11 cellular contexts compared by ENCODE assay signal in the genomic region with DNA sequence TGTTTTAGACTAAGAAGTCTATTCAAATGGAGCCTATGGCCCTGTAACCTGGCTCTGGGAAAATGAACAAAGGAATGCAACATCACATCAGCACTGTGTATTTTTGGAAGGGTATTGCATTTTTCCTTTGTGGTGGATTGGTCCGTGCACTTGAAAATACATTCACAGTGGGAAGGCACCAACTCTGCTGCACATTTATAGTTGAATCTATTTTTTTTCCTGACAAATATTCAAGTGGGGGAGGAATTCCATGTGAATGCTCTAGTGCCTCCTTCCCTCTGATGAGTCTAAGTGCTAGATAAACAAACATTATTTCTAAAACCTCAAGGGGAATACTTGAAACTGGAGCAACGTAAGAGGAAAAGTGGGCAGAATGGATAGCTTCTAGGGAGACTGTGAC.
A peak's percentile ranks its signal among the peaks of the same experiment; 100 is the strongest.
DNase-seq lines count a peak whose midpoint lies in the region; ATAC-seq and TF ChIP-seq lines count a peak whose summit lies in the region.
"Had no signal": no experiment of that assay in that cellular context is flagged by ENCODE, and none has a peak within 500 bp of the region (broad histone marks: within the 10 kb centered on the region; RNA-seq: fewer than 3 reads in every experiment).

No MANE protein-coding gene starts in this region.

- H3K27ac Mint-ChIP-seq in MCF 10A (ENCODE audit: low read depth, unreplicated experiment): no peak overlapping the region
- H3K27ac Mint-ChIP-seq in stimulated activated naive B cell treated with anti-CD40 and anti-IgM and Interleukin-4, amounts not matched to agents 10 μg/mL and 1 μg/mL and 100 μg/mL, for 72 hours: no peak overlapping the region
- H3K27ac Mint-ChIP-seq: immature natural killer cell had no signal

- no peak overlapping the region for H3K4me3 Mint-ChIP-seq in MCF 10A (ENCODE audit: unreplicated experiment)
- H3K4me3 Mint-ChIP-seq in stimulated activated naive B cell treated with anti-CD40 and anti-IgM and Interleukin-4, amounts not matched to agents 10 μg/mL and 1 μg/mL and 100 μg/mL, for 72 hours: no peak overlapping the region
- H3K4me3 Mint-ChIP-seq: immature natural killer cell had no signal

- H3K36me3 ChIP-seq in breast epithelium (no peaks in the 10 kb centered on the region), transverse colon (no peaks in the 10 kb centered on the region), WERI-Rb-1 (no peaks in the 10 kb centered on the region)

- no peak for ATAC-seq in stimulated activated naive B cell treated with anti-CD40 and anti-IgM and Interleukin-4, amounts not matched to agents 10 μg/mL and 1 μg/mL and 100 μg/mL, for 72 hours (replicated peaks)

- BruUV-seq in MCF 10A (replicated peaks; lab: Mats Ljungman, UMichigan): no TSS peak

- POLR2A ChIA-PET in MCF 10A (lab: Yijun Ruan, JAX): interaction anchor here (0.7 kb wide), 1 partner anchor 311 kb away, joined by 3 read pairs; no protein-coding TSS in a partner anchor

- H3K9me3 ChIP-seq in breast epithelium (no peaks in the 10 kb centered on the region), transverse colon (no peaks in the 10 kb centered on the region), WERI-Rb-1 (ENCODE audit: severe bottlenecking) (peaks cover 3% of the 10 kb centered on the region)

- H3K27me3 ChIP-seq in breast epithelium (no peaks in the 10 kb centered on the region), transverse colon (no peaks in the 10 kb centered on the region), WERI-Rb-1 (ENCODE audit: insufficient read depth, low read depth, severe bottlenecking) (no peaks in the 10 kb centered on the region)

- in situ Hi-C loops in transverse colon (cut with MboI; ENCODE audit: low pct_ligation_motif_present in 1 of 4, low pct_unique_long_range_greater_than_20kb in 1 of 4, low sequenced_read_pairs in 3 of 4): no loop called here

- 50 to 52% methylated on average over 1 to 2 of the region's 2 CpGs for WGBS in transverse colon (ENCODE audit: low coverage in 1 of 2), 2 donors

- TF ChIP-seq CTCF in MCF 10A (IDR thresholded peaks at IDR 0.05; ENCODE audit: unreplicated experiment): no peak
- TF ChIP-seq CTCF in breast epithelium (IDR thresholded peaks at IDR 0.05): no peak
- TF ChIP-seq CTCF in transverse colon (IDR thresholded peaks at IDR 0.05): no peak
- no peak for TF ChIP-seq CTCF in WERI-Rb-1 (IDR thresholded peaks at IDR 0.05; ENCODE audit: low read depth, low read length)

- H3K9me3 Mint-ChIP-seq in MCF 10A (ENCODE audit: unreplicated experiment): no peaks in the 10 kb centered on the region
- H3K9me3 Mint-ChIP-seq in stimulated activated naive B cell treated with anti-CD40 and anti-IgM and Interleukin-4, amounts not matched to agents 10 μg/mL and 1 μg/mL and 100 μg/mL, for 72 hours: no peaks in the 10 kb centered on the region

- TF ChIP-seq EP300 in transverse colon (IDR thresholded peaks at IDR 0.05; ENCODE audit: low read depth): no peak

- no peak for TF ChIP-seq POLR2A in breast epithelium (IDR thresholded peaks at IDR 0.05)
- TF ChIP-seq POLR2A in transverse colon (IDR thresholded peaks at IDR 0.05): no peak

- no peaks in the 10 kb centered on the region for H3K4me1 ChIP-seq in breast epithelium
- H3K4me1 ChIP-seq in transverse colon: peaks cover 6 to 31% (median 10%) of the 10 kb centered on the region in 4 donors

- peaks cover 6% of the 10 kb centered on the region for H3K4me1 Mint-ChIP-seq in MCF 10A (ENCODE audit: insufficient read depth, unreplicated experiment)
- peaks cover 0 to 5% of the 10 kb centered on the region in 2 donors for H3K4me1 Mint-ChIP-seq in stimulated activated naive B cell treated with anti-CD40 and anti-IgM and Interleukin-4, amounts not matched to agents 10 μg/mL and 1 μg/mL and 100 μg/mL, for 72 hours
- H3K4me1 Mint-ChIP-seq: immature natural killer cell had no signal

- H3K27me3 Mint-ChIP-seq in MCF 10A (ENCODE audit: insufficient read depth, unreplicated experiment): no peaks in the 10 kb centered on the region
- H3K27me3 Mint-ChIP-seq in stimulated activated naive B cell treated with anti-CD40 and anti-IgM and Interleukin-4, amounts not matched to agents 10 μg/mL and 1 μg/mL and 100 μg/mL, for 72 hours: no peaks in the 10 kb centered on the region

- peak; percentile 0 for DNase-seq in MCF 10A (ENCODE audit: unreplicated experiment)
- DNase-seq in breast epithelium (ENCODE audit: low spot score in 2 of 2): no peak
- peak; percentile 89 for DNase-seq in NCI-H345 treated with DMSO at 0.1 percent for 48 hours (lab: John Stamatoyannopoulos, UW; ENCODE audit: unreplicated experiment)
- DNase-seq in glomerular visceral epithelial cell (ENCODE audit: extremely low spot score): peak; percentile 49
- DNase-seq in transverse colon: no peak
- DNase-seq in WERI-Rb-1: no peak
- DNase-seq in stimulated activated CD4-positive, alpha-beta T cell treated with anti-CD3 and anti-CD28 coated beads, Interleukin-4, amount 100 ng/mL, for 1 hour: no peak
- no peak for DNase-seq in stimulated activated naive B cell treated with anti-CD40 and anti-IgM and Interleukin-4, amounts not matched to agents 10 μg/mL and 1 μg/mL and 100 μg/mL, for 72 hours
- DNase-seq: activated effector memory CD4-positive, alpha-beta T cell treated with Interleukin-2 at 50 U/mL for 16 hours; effector memory CD4-positive, alpha-beta T cell; immature natural killer cell had no signal

- intact Hi-C loops in MCF 10A (cut with micrococcal nuclease): loop anchor here (5.0 kb wide), 1 partner anchor 244 kb away; no protein-coding TSS in a partner anchor
- intact Hi-C loops in breast epithelium (cut with DNase I; ENCODE audit: low total_unique reads): no loop called here
- intact Hi-C loops in transverse colon (cut with DNase I; ENCODE audit: low total_unique reads): no loop called here

- no peaks in the 10 kb centered on the region for H3K36me3 Mint-ChIP-seq in MCF 10A (ENCODE audit: insufficient read depth, unreplicated experiment)
- no peaks in the 10 kb centered on the region for H3K36me3 Mint-ChIP-seq in stimulated activated naive B cell treated with anti-CD40 and anti-IgM and Interleukin-4, amounts not matched to agents 10 μg/mL and 1 μg/mL and 100 μg/mL, for 72 hours
- H3K36me3 Mint-ChIP-seq: immature natural killer cell had no signal

- H3K27ac ChIP-seq in breast epithelium (no peak overlapping the region), transverse colon (peak overlapping the region; percentile 5 to 51 (median 46)), WERI-Rb-1 (no peak overlapping the region)

- H3K4me3 ChIP-seq in breast epithelium (no peak overlapping the region), transverse colon (no peak overlapping the region), WERI-Rb-1 (ENCODE audit: low read depth, low read length) (no peak overlapping the region)

- CTCF ChIA-PET in MCF 10A (lab: Yijun Ruan, JAX): interaction anchor here (0.6 to 5.1 kb wide), 17 partner anchors 10 to 1015 kb away, joined by 3 to 71 read pairs (median 5); no protein-coding TSS in a partner anchor

Comparison
In these comparisons a context has a peak if more than half of its experiments do, and no peak if none do; other contexts are left out.
1. DNase-seq: peak in MCF 10A (single experiment), NCI-H345 treated with DMSO at 0.1 percent for 48 hours (single experiment) and glomerular visceral epithelial cell (single experiment); none in breast epithelium (0 of 2), transverse colon (single experiment), WERI-Rb-1 (single experiment), stimulated activated CD4-positive, alpha-beta T cell treated with anti-CD3 and anti-CD28 coated beads, Interleukin-4, amount 100 ng/mL, for 1 hour (single experiment) and stimulated activated naive B cell treated with anti-CD40 and anti-IgM and Interleukin-4, amounts not matched to agents 10 μg/mL and 1 μg/mL and 100 μg/mL, for 72 hours (single experiment).
2. H3K27ac ChIP-seq: peak in transverse colon (4 of 4); none in breast epithelium (0 of 2) and WERI-Rb-1 (single experiment).